ENCODE assay signal across 24 cellular contexts in genomic region chr1:89365206-89365605, GRCh38. TPM values are rescaled to one million over a fixed set of nuclear protein-coding genes. Genes with fewer than 3 reads are reported as not detected.
"Had no signal": no experiment of that assay in that cellular context is flagged by ENCODE, and none has a peak within 500 bp of the region (broad histone marks: within the 10 kb centered on the region; RNA-seq: fewer than 3 reads in every experiment).

No MANE protein-coding gene starts in this region.

- H3K9me3 ChIP-seq: esophagus muscularis mucosa, testis had no signal

- H3K4me3 ChIP-seq: coronary artery, esophagus muscularis mucosa, testis had no signal

- H3K36me3 ChIP-seq: esophagus muscularis mucosa had no signal

- ATAC-seq: activated T-helper 17 cell treated with anti-CD3 and anti-CD28 coated beads, Interleukin-2, amount 50 U/mL, for 72 hours; naive thymus-derived CD4-positive, alpha-beta T cell; stimulated activated memory B cell treated with anti-CD40 and anti-IgM and Interleukin-4, amounts not matched to agents 10 μg/mL and 1 μg/mL and 100 μg/mL, for 72 hours had no signal

- H3K4me1 ChIP-seq: testis had no signal

- DNase-seq: activated CD4-positive, alpha-beta memory T cell treated with anti-CD3 and anti-CD28 coated beads, Interleukin-2, amount 10 ng/mL, durations not matched to agents 7 days and 5 days; activated CD4-positive, alpha-beta T cell treated with anti-CD3 and anti-CD28 coated beads for 48 hours; activated CD4-positive, CD25-positive, alpha-beta regulatory T cell; activated naive CD4-positive, alpha-beta T cell; activated naive CD8-positive, alpha-beta T cell treated with anti-CD3 and anti-CD28 coated beads for 36 hours; activated T-cell treated with anti-CD3 and anti-CD28 coated beads, Interleukin-2, amount 50 U/mL, for 1 hour; amniotic stem cell; central memory CD4-positive, alpha-beta T cell; mesendoderm; naive thymus-derived CD4-positive, alpha-beta T cell; stimulated activated CD4-positive, alpha-beta T cell treated with anti-CD3 and anti-CD28 coated beads, Interleukin-4, amount 100 ng/mL, for 4 hours; T-helper 1 cell; T-helper 9 cell; testis had no signal

- H3K27me3 ChIP-seq: esophagus muscularis mucosa, testis had no signal

- H3K27ac ChIP-seq: coronary artery, esophagus muscularis mucosa, testis had no signal

RNA-seq across cellular contexts. Expression of gene GBP6, which starts 1.3 kb away (rescaled TPM):
- total RNA-seq: fibroblast of villous mesenchyme, glomerular endothelial cell, mucosa of gallbladder, osteocyte, pulmonary artery endothelial cell, sciatic nerve had no signal
